10 cellular contexts compared by ENCODE assay signal in genomic region chr14:22485178-22485577, GRCh38.
DNase-seq lines count a peak whose midpoint lies in the region; ATAC-seq and TF ChIP-seq lines count a peak whose summit lies in the region.
"Had no signal": no experiment of that assay in that cellular context is flagged by ENCODE, and none has a peak within 500 bp of the region (broad histone marks: within the 10 kb centered on the region; RNA-seq: fewer than 3 reads in every experiment).

No MANE protein-coding gene starts in this region.

- peaks cover 26% of the 10 kb centered on the region for H3K4me1 Mint-ChIP-seq in activated T-cell treated with anti-CD3 and anti-CD28 coated beads, Interleukin-2, amount 50 U/mL, for 4 hours (ENCODE audit: low read depth)

- in situ Hi-C loops in astrocyte of the spinal cord (cut with HindIII; ENCODE audit: low sequenced_read_pairs), result no loop called here

- H3K9me3 ChIP-seq in Loucy (ENCODE audit: insufficient read depth, low read depth, low read length), result no peaks in the 10 kb centered on the region
- H3K9me3 ChIP-seq in PC-9 (ENCODE audit: insufficient read depth, low read depth), result no peaks in the 10 kb centered on the region

- H3K4me3 ChIP-seq in Loucy (ENCODE audit: low read length, poor library complexity, severe bottlenecking), result peak overlapping the region; percentile 77
- H3K4me3 ChIP-seq in astrocyte of the spinal cord (ENCODE audit: low read depth, low read length), result no peak overlapping the region
- H3K4me3 ChIP-seq in skin epidermis, result no peak overlapping the region
- no peak overlapping the region for H3K4me3 ChIP-seq in PC-9

- H3K27me3 Mint-ChIP-seq in activated T-cell treated with anti-CD3 and anti-CD28 coated beads, Interleukin-2, amount 50 U/mL, for 4 hours (ENCODE audit: low read depth), result no peaks in the 10 kb centered on the region

- H3K79me2 ChIP-seq in Loucy (ENCODE audit: insufficient read depth, low read length), result peaks cover 100% of the 10 kb centered on the region
- H3K79me2 ChIP-seq in PC-9 (ENCODE audit: low read depth), result no peaks in the 10 kb centered on the region

- DNase-seq in activated T-cell treated with anti-CD3 and anti-CD28 coated beads, Interleukin-2, amount 50 U/mL, for 4 hours, result no peak
- DNase-seq in activated T-cell treated with anti-CD3 and anti-CD28 coated beads for 4 hours (no peak), astrocyte of the spinal cord (ENCODE audit: low read depth, low spot score) (peak; percentile 38), PC-9 (no peak), amniotic stem cell (lab: John Stamatoyannopoulos, UW) (no peak)
- DNase-seq: NCI-H2029 treated with DMSO at 0.1 percent for 48 hours, OCI-M1 had no signal

- H2AFZ ChIP-seq in Loucy (ENCODE audit: low read length) (no peak overlapping the region), PC-9 (no peak overlapping the region)

- POLR2A ChIA-PET in PC-9 (lab: Charles Lee; ENCODE audit: unreplicated experiment), result no interaction called here

- CTCF ChIA-PET in PC-9 (lab: Charles Lee), result no interaction called here

- H3K9me2 ChIP-seq in Loucy (replicated peaks; ENCODE audit: low read depth, low read length) (no peaks in the 10 kb centered on the region), PC-9 (ENCODE audit: insufficient read depth) (no peaks in the 10 kb centered on the region)

- TF ChIP-seq CTCF in Loucy (conservative IDR thresholded peaks at IDR 0.05; ENCODE audit: low read length) (no peak), astrocyte of the spinal cord (IDR thresholded peaks at IDR 0.05; ENCODE audit: low read depth, low read length) (no peak), PC-9 (conservative IDR thresholded peaks at IDR 0.05) (no peak)

- H3K9ac ChIP-seq in Loucy (ENCODE audit: low read depth, low read length, poor library complexity, severe bottlenecking), result peak overlapping the region; percentile 98

- H4K20me1 ChIP-seq in Loucy (ENCODE audit: insufficient read depth, low read length, poor library complexity, severe bottlenecking) (peaks cover 31% of the 10 kb centered on the region), PC-9 (ENCODE audit: insufficient read depth) (no peaks in the 10 kb centered on the region)

- H3K4me1 ChIP-seq in Loucy (ENCODE audit: insufficient read depth, low read length, poor library complexity, severe bottlenecking) (peaks cover 99% of the 10 kb centered on the region), PC-9 (replicated peaks; ENCODE audit: insufficient read depth) (no peaks in the 10 kb centered on the region)

- H3K9me3 Mint-ChIP-seq in activated T-cell treated with anti-CD3 and anti-CD28 coated beads, Interleukin-2, amount 50 U/mL, for 4 hours, result no peaks in the 10 kb centered on the region

- no peaks in the 10 kb centered on the region for H3F3A ChIP-seq in Loucy (ENCODE audit: low read depth)
- no peaks in the 10 kb centered on the region for H3F3A ChIP-seq in PC-9 (ENCODE audit: insufficient read depth, low read depth)

- peaks cover 24% of the 10 kb centered on the region for H3K36me3 Mint-ChIP-seq in activated T-cell treated with anti-CD3 and anti-CD28 coated beads, Interleukin-2, amount 50 U/mL, for 4 hours (ENCODE audit: insufficient read depth)

- ATAC-seq in activated T-cell treated with anti-CD3 and anti-CD28 coated beads, Interleukin-2, amount 50 U/mL, for 4 hours, result no peak
- no peak for ATAC-seq in GM21381 (IDR thresholded peaks at IDR 0.05; ENCODE audit: unreplicated experiment)

- intact Hi-C loops in PC-9 (cut with micrococcal nuclease; ENCODE audit: unreplicated experiment), result no loop called here

- peaks cover 44% of the 10 kb centered on the region; the same call in 1 of the 2 replicates for H3K36me3 ChIP-seq in Loucy (ENCODE audit: insufficient read depth, low read length)
- no peaks in the 10 kb centered on the region for H3K36me3 ChIP-seq in PC-9 (ENCODE audit: low read depth)

- H3K4me2 ChIP-seq in Loucy (ENCODE audit: low read depth, low read length, poor library complexity, severe bottlenecking) (peak overlapping the region; percentile 93), PC-9 (no peak overlapping the region)

- peak overlapping the region; percentile 89 for H3K4me3 Mint-ChIP-seq in activated T-cell treated with anti-CD3 and anti-CD28 coated beads, Interleukin-2, amount 50 U/mL, for 4 hours

- H3K27ac ChIP-seq in skin epidermis (peak overlapping the region in 14 of 21 experiments; percentile 2 to 84 (median 59)), PC-9 (no peak overlapping the region)

- no peaks in the 10 kb centered on the region for H3K27me3 ChIP-seq in Loucy (ENCODE audit: insufficient read depth, low read length, poor library complexity, severe bottlenecking)
- no peaks in the 10 kb centered on the region for H3K27me3 ChIP-seq in PC-9 (ENCODE audit: insufficient read depth, low read depth)

- no TSS peak for BruUV-seq in PC-9 (replicated peaks; lab: Mats Ljungman, UMichigan)
